9 cellular contexts compared by ENCODE assay signal in the genomic region with DNA sequence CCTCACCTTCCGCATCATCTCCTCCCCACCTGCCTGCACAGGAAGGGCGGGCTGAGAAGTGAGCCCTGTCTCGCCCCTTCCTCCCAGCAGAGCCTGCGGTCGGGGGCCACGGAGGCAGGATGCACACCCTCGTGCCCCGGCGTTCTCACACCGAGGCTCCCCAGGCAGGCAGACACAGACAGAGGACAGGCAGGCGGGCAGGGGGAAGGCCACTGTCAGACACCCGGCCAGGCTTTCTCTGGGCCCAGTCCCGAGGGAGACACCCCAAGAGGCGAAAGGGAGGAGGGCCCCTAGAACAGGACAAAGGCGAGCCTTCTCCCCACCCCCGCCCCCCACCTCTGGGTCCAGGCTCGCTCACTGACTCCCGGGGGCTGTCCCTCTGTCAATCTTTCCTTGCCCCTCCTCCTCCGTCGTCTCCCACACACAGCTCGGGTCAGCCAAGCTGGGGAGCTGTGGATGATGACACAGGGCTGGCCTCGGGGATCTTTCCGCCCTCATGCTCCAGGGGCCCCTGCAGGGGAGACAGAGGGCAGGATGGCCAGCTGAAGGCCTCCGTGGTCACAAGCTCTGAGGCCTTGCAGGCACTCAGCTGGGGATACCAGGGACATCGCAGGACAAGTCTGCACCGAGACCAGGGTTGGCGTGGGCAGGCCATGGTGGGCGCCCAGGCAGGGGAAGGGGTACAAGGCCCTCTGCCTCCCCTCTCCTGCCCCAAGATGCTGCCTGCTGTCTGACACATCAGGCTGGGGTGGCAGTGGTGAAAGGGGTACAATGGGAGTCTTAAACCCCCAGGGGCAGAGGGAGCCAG. TPM values are rescaled to one million over a fixed set of nuclear protein-coding genes. Genes with fewer than 3 reads are reported as not detected.
DNase-seq lines count a peak whose midpoint lies in the region; ATAC-seq and TF ChIP-seq lines count a peak whose summit lies in the region.
"Had no signal": no experiment of that assay in that cellular context is flagged by ENCODE, and none has a peak within 500 bp of the region (broad histone marks: within the 10 kb centered on the region; RNA-seq: fewer than 3 reads in every experiment).

No MANE protein-coding gene starts in this region.

- no peak for TF ChIP-seq CTCF in fibroblast of villous mesenchyme (IDR thresholded peaks at IDR 0.05; ENCODE audit: insufficient read depth, low read depth, low read length)

- CTCF ChIA-PET in activated CD8-positive, alpha-beta memory T cell treated with anti-CD3 and anti-CD28 coated beads, Interleukin-2, amount 10 ng/mL, durations not matched to agents 7 days and 5 days (lab: Charles Lee): interaction anchor here (1.4 to 7.8 kb wide), 3 partner anchors 14 to 25 kb away, joined by 4 to 94 read pairs (median 7); a partner anchor contains a TSS

- peaks cover 9% of the 10 kb centered on the region for H3K36me3 Mint-ChIP-seq in activated CD8-positive, alpha-beta memory T cell treated with anti-CD3 and anti-CD28 coated beads, Interleukin-2, amount 10 ng/mL, durations not matched to agents 7 days and 5 days

- H3K4me3 ChIP-seq in fibroblast of villous mesenchyme (ENCODE audit: low read depth, low read length): no peak overlapping the region
- H3K4me3 ChIP-seq: SJSA1 had no signal

- peak overlapping the region; percentile 94 for H3K27ac Mint-ChIP-seq in activated CD8-positive, alpha-beta memory T cell treated with anti-CD3 and anti-CD28 coated beads, Interleukin-2, amount 10 ng/mL, durations not matched to agents 7 days and 5 days

- H3K4me1 Mint-ChIP-seq in activated CD8-positive, alpha-beta memory T cell treated with anti-CD3 and anti-CD28 coated beads, Interleukin-2, amount 10 ng/mL, durations not matched to agents 7 days and 5 days: peaks cover 83% of the 10 kb centered on the region

- peak; percentile 95 for DNase-seq in activated CD8-positive, alpha-beta memory T cell treated with anti-CD3 and anti-CD28 coated beads, Interleukin-2, amount 10 ng/mL, durations not matched to agents 7 days and 5 days
- DNase-seq in fibroblast of villous mesenchyme (ENCODE audit: low read depth) (peak; percentile 71), iPS-NIHi11 (ENCODE audit: low spot score) (no peak), AG08395 (ENCODE audit: low spot score) (no peak)
- DNase-seq in stimulated activated CD4-positive, alpha-beta T cell treated with anti-CD3 and anti-CD28 coated beads, Interleukin-12 subunit alpha, Interleukin-12 subunit beta, amount 100 ng/mL, for 48 hours (ENCODE audit: low read depth in 2 of 3, low spot score in 1 of 3): peak; percentile 34 to 57 (median 55)

- peak overlapping the region; percentile 91 for H3K4me3 Mint-ChIP-seq in activated CD8-positive, alpha-beta memory T cell treated with anti-CD3 and anti-CD28 coated beads, Interleukin-2, amount 10 ng/mL, durations not matched to agents 7 days and 5 days

- H3K9me3 Mint-ChIP-seq in activated CD8-positive, alpha-beta memory T cell treated with anti-CD3 and anti-CD28 coated beads, Interleukin-2, amount 10 ng/mL, durations not matched to agents 7 days and 5 days (ENCODE audit: low read depth): no peaks in the 10 kb centered on the region

- H3K27me3 Mint-ChIP-seq in activated CD8-positive, alpha-beta memory T cell treated with anti-CD3 and anti-CD28 coated beads, Interleukin-2, amount 10 ng/mL, durations not matched to agents 7 days and 5 days: no peaks in the 10 kb centered on the region

- peak; percentile 36 for ATAC-seq in GM19025 (IDR thresholded peaks at IDR 0.05; ENCODE audit: low read depth, unreplicated experiment)
- ATAC-seq in HG03103 (IDR thresholded peaks at IDR 0.05; ENCODE audit: low read depth, unreplicated experiment): peak; percentile 51
- ATAC-seq in activated CD8-positive, alpha-beta memory T cell treated with anti-CD3 and anti-CD28 coated beads, Interleukin-2, amount 10 ng/mL, durations not matched to agents 7 days and 5 days: peak; percentile 73
- no peak for ATAC-seq in HG03039 (IDR thresholded peaks at IDR 0.05; ENCODE audit: unreplicated experiment)

RNA-seq across cellular contexts. Expression of a gene that starts 24.9 kb away (rescaled TPM):
- total RNA-seq in activated CD8-positive, alpha-beta memory T cell treated with anti-CD3 and anti-CD28 coated beads, Interleukin-2, amount 10 ng/mL, durations not matched to agents 7 days and 5 days: 100 to 1,000 TPM; 105 to 152 TPM
- 75.6 and 85.4 TPM in 2 replicates for total RNA-seq in fibroblast of villous mesenchyme

Comparison
In these comparisons a context has a peak if more than half of its experiments do, and no peak if none do; other contexts are left out.
1. DNase-seq: peak in activated CD8-positive, alpha-beta memory T cell treated with anti-CD3 and anti-CD28 coated beads, Interleukin-2, amount 10 ng/mL, durations not matched to agents 7 days and 5 days (single experiment), fibroblast of villous mesenchyme (single experiment) and stimulated activated CD4-positive, alpha-beta T cell treated with anti-CD3 and anti-CD28 coated beads, Interleukin-12 subunit alpha, Interleukin-12 subunit beta, amount 100 ng/mL, for 48 hours (3 of 3); none in iPS-NIHi11 (single experiment) and AG08395 (single experiment).